In genomic region chr9:16062542-16063240, GRCh38 we compare ENCODE assay signal across 12 cellular contexts.
DNase-seq lines count a peak whose midpoint lies in the region; ATAC-seq and TF ChIP-seq lines count a peak whose summit lies in the region.
"Had no signal": no experiment of that assay in that cellular context is flagged by ENCODE, and none has a peak within 500 bp of the region (broad histone marks: within the 10 kb centered on the region; RNA-seq: fewer than 3 reads in every experiment).

No MANE protein-coding gene starts in this region.

- H3K4me3 ChIP-seq in AG10803 (ENCODE audit: low read length) (no peak overlapping the region), adipocyte (ENCODE audit: low read length) (no peak overlapping the region)
- no peak overlapping the region for H3K4me3 ChIP-seq in naive thymus-derived CD4-positive, alpha-beta T cell (ENCODE audit: low read length)
- H3K4me3 ChIP-seq: cardiac muscle cell had no signal

- no peaks in the 10 kb centered on the region for H3K27me3 ChIP-seq in adipocyte (replicated peaks; ENCODE audit: control insufficient read depth, insufficient read depth, low read length)
- no peaks in the 10 kb centered on the region for H3K27me3 ChIP-seq in naive thymus-derived CD4-positive, alpha-beta T cell (ENCODE audit: control insufficient read depth in 2 of 2, insufficient read depth in 2 of 2, low read length in 2 of 2)
- H3K27me3 ChIP-seq: cardiac muscle cell had no signal

- POLR2A ChIA-PET in activated CD4-positive, alpha-beta memory T cell treated with anti-CD3 and anti-CD28 coated beads for 36 hours (lab: Charles Lee), result no interaction called here
- POLR2A ChIA-PET in naive thymus-derived CD4-positive, alpha-beta T cell (lab: Charles Lee), result no interaction called here

- H3K36me3 ChIP-seq in adipocyte (ENCODE audit: control insufficient read depth, insufficient read depth, low read length, severe bottlenecking), result no peaks in the 10 kb centered on the region
- no peaks in the 10 kb centered on the region for H3K36me3 ChIP-seq in naive thymus-derived CD4-positive, alpha-beta T cell (ENCODE audit: control insufficient read depth in 2 of 3, insufficient read depth in 3 of 3, low read length in 3 of 3)
- H3K36me3 ChIP-seq: cardiac muscle cell had no signal

- no peak for TF ChIP-seq CTCF in AG10803 (conservative IDR thresholded peaks at IDR 0.05; ENCODE audit: low read length)

- no peak for ATAC-seq in left ventricle myocardium superior
- no peak for ATAC-seq in naive thymus-derived CD4-positive, alpha-beta T cell
- ATAC-seq: right cardiac atrium had no signal

- H3K27me3 Mint-ChIP-seq in activated CD4-positive, alpha-beta memory T cell treated with anti-CD3 and anti-CD28 coated beads for 36 hours, result no peaks in the 10 kb centered on the region
- H3K27me3 Mint-ChIP-seq in naive thymus-derived CD4-positive, alpha-beta T cell, result no peaks in the 10 kb centered on the region

- intact Hi-C loops in left ventricle myocardium superior (cut with micrococcal nuclease), result no loop called here
- intact Hi-C loops in activated CD4-positive, alpha-beta memory T cell treated with anti-CD3 and anti-CD28 coated beads for 36 hours (cut with micrococcal nuclease), result no loop called here
- intact Hi-C loops in naive thymus-derived CD4-positive, alpha-beta T cell (cut with micrococcal nuclease), result no loop called here

- no peaks in the 10 kb centered on the region for H3K9me3 ChIP-seq in adipocyte (ENCODE audit: control insufficient read depth, low read length)
- no peaks in the 10 kb centered on the region for H3K9me3 ChIP-seq in naive thymus-derived CD4-positive, alpha-beta T cell (ENCODE audit: control insufficient read depth in 2 of 3, low read length in 3 of 3)

- no peak overlapping the region for H3K9ac ChIP-seq in adipocyte (ENCODE audit: low read length)

- H3K9me3 Mint-ChIP-seq in activated CD4-positive, alpha-beta memory T cell treated with anti-CD3 and anti-CD28 coated beads for 36 hours, result no peaks in the 10 kb centered on the region
- H3K9me3 Mint-ChIP-seq in naive thymus-derived CD4-positive, alpha-beta T cell, result peaks cover 0 to 11% (median 0%) of the 10 kb centered on the region in 11 donors
- H3K9me3 Mint-ChIP-seq: mesothelial cell of epicardium had no signal

- H3K4me1 ChIP-seq in adipocyte (ENCODE audit: control insufficient read depth, insufficient read depth, low read length), result peaks cover 2% of the 10 kb centered on the region
- H3K4me1 ChIP-seq in naive thymus-derived CD4-positive, alpha-beta T cell (ENCODE audit: control insufficient read depth in 2 of 2, insufficient read depth in 2 of 2, low read length in 2 of 2), result no peaks in the 10 kb centered on the region

- DNase-seq in AG10803 (ENCODE audit: low read depth) (peak; percentile 49), HPDE6-E6E7 (ENCODE audit: extremely low spot score) (peak; percentile 98), adipocyte (ENCODE audit: low read depth) (peak; percentile 42), iris pigment epithelial cell (ENCODE audit: low read depth) (peak; percentile 98), NCI-H510A treated with DMSO at 0.1 percent for 48 hours (lab: John Stamatoyannopoulos, UW) (no peak), left ventricle myocardium superior (no peak)
- DNase-seq in activated CD4-positive, alpha-beta memory T cell treated with anti-CD3 and anti-CD28 coated beads for 36 hours, result no peak
- DNase-seq in naive thymus-derived CD4-positive, alpha-beta T cell, result no peak
- DNase-seq: NCI-H345, right cardiac atrium had no signal

- CTCF ChIA-PET in activated CD4-positive, alpha-beta memory T cell treated with anti-CD3 and anti-CD28 coated beads for 36 hours (lab: Charles Lee), result no interaction called here
- CTCF ChIA-PET in naive thymus-derived CD4-positive, alpha-beta T cell (lab: Charles Lee), result no interaction called here

- no peaks in the 10 kb centered on the region for H3K36me3 Mint-ChIP-seq in activated CD4-positive, alpha-beta memory T cell treated with anti-CD3 and anti-CD28 coated beads for 36 hours
- no peaks in the 10 kb centered on the region for H3K36me3 Mint-ChIP-seq in naive thymus-derived CD4-positive, alpha-beta T cell

- no peak overlapping the region for H3K27ac ChIP-seq in naive thymus-derived CD4-positive, alpha-beta T cell (ENCODE audit: low read depth, low read length)
- H3K27ac ChIP-seq: cardiac muscle cell had no signal

- no peak overlapping the region for H3K4me3 Mint-ChIP-seq in activated CD4-positive, alpha-beta memory T cell treated with anti-CD3 and anti-CD28 coated beads for 36 hours
- H3K4me3 Mint-ChIP-seq in naive thymus-derived CD4-positive, alpha-beta T cell, result no peak overlapping the region
- H3K4me3 Mint-ChIP-seq: mesothelial cell of epicardium had no signal

- H3K4me1 Mint-ChIP-seq in activated CD4-positive, alpha-beta memory T cell treated with anti-CD3 and anti-CD28 coated beads for 36 hours (ENCODE audit: low read depth), result peaks cover 5% of the 10 kb centered on the region
- peaks cover 7 to 21% (median 11%) of the 10 kb centered on the region in 7 donors for H3K4me1 Mint-ChIP-seq in naive thymus-derived CD4-positive, alpha-beta T cell

- H3K27ac Mint-ChIP-seq in activated CD4-positive, alpha-beta memory T cell treated with anti-CD3 and anti-CD28 coated beads for 36 hours, result no peak overlapping the region
- H3K27ac Mint-ChIP-seq in naive thymus-derived CD4-positive, alpha-beta T cell, result no peak overlapping the region
- H3K27ac Mint-ChIP-seq: mesothelial cell of epicardium had no signal

Comparison
In these comparisons a context has a peak if more than half of its experiments do, and no peak if none do; other contexts are left out.
1. DNase-seq: peak in AG10803 (single experiment), HPDE6-E6E7 (single experiment), adipocyte (single experiment) and iris pigment epithelial cell (single experiment); none in NCI-H510A treated with DMSO at 0.1 percent for 48 hours (single experiment), left ventricle myocardium superior (single experiment), activated CD4-positive, alpha-beta memory T cell treated with anti-CD3 and anti-CD28 coated beads for 36 hours (single experiment) and naive thymus-derived CD4-positive, alpha-beta T cell (0 of 9).